In genomic region chr7:2451171-2452073, GRCh38 we compare ENCODE assay signal across 9 cellular contexts. TPM values are rescaled to one million over a fixed set of nuclear protein-coding genes. Genes with fewer than 3 reads are reported as not detected.
DNase-seq lines count a peak whose midpoint lies in the region; ATAC-seq and TF ChIP-seq lines count a peak whose summit lies in the region.
"Had no signal": no experiment of that assay in that cellular context is flagged by ENCODE, and none has a peak within 500 bp of the region (broad histone marks: within the 10 kb centered on the region; RNA-seq: fewer than 3 reads in every experiment).

No MANE protein-coding gene starts in this region.

- POLR2A ChIA-PET in Panc1 (lab: Charles Lee), result no interaction called here
- POLR2A ChIA-PET in naive thymus-derived CD8-positive, alpha-beta T cell (lab: Charles Lee), result interaction anchor here (0.8 to 1.7 kb wide), 5 partner anchors 9 to 108 kb away, joined by 3 to 5 read pairs (median 3); no protein-coding TSS in a partner anchor

- peak overlapping the region; percentile 6 to 51 for H3K4me3 ChIP-seq in Panc1 (ENCODE audit: low read depth in 2 of 2, low read length in 2 of 2)

- ATAC-seq in GM19372 (IDR thresholded peaks at IDR 0.05; ENCODE audit: low read depth, unreplicated experiment) (peak; percentile 78), Panc1 (peak; percentile 98)
- peak; percentile 96 to 97 for ATAC-seq in activated T-cell treated with anti-CD3 and anti-CD28 coated beads, Interleukin-2, amount 50 U/mL, for 72 hours (replicated peaks in 1 of 2)
- peak; percentile 95 to 98 for ATAC-seq in naive thymus-derived CD8-positive, alpha-beta T cell
- peak; percentile 98 for ATAC-seq in stimulated activated memory B cell treated with anti-CD40 and anti-IgM and Interleukin-4, amounts not matched to agents 10 μg/mL and 1 μg/mL and 100 μg/mL, for 72 hours

- BruUV-seq in Panc1 (replicated peaks; lab: Mats Ljungman, UMichigan), result no TSS peak

- H3K9me3 ChIP-seq in Panc1 (ENCODE audit: control insufficient read depth, insufficient read depth, low read depth, low read length), result no peaks in the 10 kb centered on the region

- H3K27ac Mint-ChIP-seq in CD14-positive monocyte, result peak overlapping the region in 4 of 7 donors; percentile 31 to 74 (median 50)
- no peak overlapping the region for H3K27ac Mint-ChIP-seq in activated T-cell treated with anti-CD3 and anti-CD28 coated beads, Interleukin-2, amount 50 U/mL, for 72 hours
- H3K27ac Mint-ChIP-seq in naive thymus-derived CD8-positive, alpha-beta T cell, result no peak overlapping the region
- H3K27ac Mint-ChIP-seq in stimulated activated memory B cell treated with anti-CD40 and anti-IgM and Interleukin-4, amounts not matched to agents 10 μg/mL and 1 μg/mL and 100 μg/mL, for 72 hours, result peak overlapping the region; percentile 64

- peaks cover 0 to 4% of the 10 kb centered on the region in 2 donors for H3K36me3 Mint-ChIP-seq in CD14-positive monocyte
- no peaks in the 10 kb centered on the region for H3K36me3 Mint-ChIP-seq in activated T-cell treated with anti-CD3 and anti-CD28 coated beads, Interleukin-2, amount 50 U/mL, for 72 hours (ENCODE audit: insufficient read depth in 2 of 2)
- no peaks in the 10 kb centered on the region for H3K36me3 Mint-ChIP-seq in naive thymus-derived CD8-positive, alpha-beta T cell
- no peaks in the 10 kb centered on the region for H3K36me3 Mint-ChIP-seq in stimulated activated memory B cell treated with anti-CD40 and anti-IgM and Interleukin-4, amounts not matched to agents 10 μg/mL and 1 μg/mL and 100 μg/mL, for 72 hours

- in situ Hi-C loops in Panc1 (cut with HindIII; ENCODE audit: low pct_unique_long_range_greater_than_20kb, low sequenced_read_pairs), result no loop called here

- peak overlapping the region; percentile 60 for H3K27ac ChIP-seq in Panc1 (ENCODE audit: low read length)

- H3K9me3 Mint-ChIP-seq in CD14-positive monocyte, result peaks cover 0 to 8% (median 1%) of the 10 kb centered on the region in 7 donors
- H3K9me3 Mint-ChIP-seq in activated T-cell treated with anti-CD3 and anti-CD28 coated beads, Interleukin-2, amount 50 U/mL, for 72 hours, result no peaks in the 10 kb centered on the region
- peaks cover 0 to 7% (median 0%) of the 10 kb centered on the region in 9 donors for H3K9me3 Mint-ChIP-seq in naive thymus-derived CD8-positive, alpha-beta T cell
- no peaks in the 10 kb centered on the region for H3K9me3 Mint-ChIP-seq in stimulated activated memory B cell treated with anti-CD40 and anti-IgM and Interleukin-4, amounts not matched to agents 10 μg/mL and 1 μg/mL and 100 μg/mL, for 72 hours

- peak overlapping the region; percentile 76 to 92 for H3K4me3 Mint-ChIP-seq in CD14-positive monocyte
- peak overlapping the region; percentile 73 to 79 for H3K4me3 Mint-ChIP-seq in activated T-cell treated with anti-CD3 and anti-CD28 coated beads, Interleukin-2, amount 50 U/mL, for 72 hours
- peak overlapping the region; percentile 60 to 82 (median 66) for H3K4me3 Mint-ChIP-seq in naive thymus-derived CD8-positive, alpha-beta T cell
- H3K4me3 Mint-ChIP-seq in stimulated activated memory B cell treated with anti-CD40 and anti-IgM and Interleukin-4, amounts not matched to agents 10 μg/mL and 1 μg/mL and 100 μg/mL, for 72 hours, result peak overlapping the region; percentile 71

- peaks cover 11% of the 10 kb centered on the region for H3K4me1 Mint-ChIP-seq in CD14-positive monocyte
- peaks cover 9% of the 10 kb centered on the region for H3K4me1 Mint-ChIP-seq in activated T-cell treated with anti-CD3 and anti-CD28 coated beads, Interleukin-2, amount 50 U/mL, for 72 hours (ENCODE audit: low read depth)
- peaks cover 0 to 17% (median 7%) of the 10 kb centered on the region in 4 donors for H3K4me1 Mint-ChIP-seq in naive thymus-derived CD8-positive, alpha-beta T cell
- peaks cover 12% of the 10 kb centered on the region for H3K4me1 Mint-ChIP-seq in stimulated activated memory B cell treated with anti-CD40 and anti-IgM and Interleukin-4, amounts not matched to agents 10 μg/mL and 1 μg/mL and 100 μg/mL, for 72 hours

- CTCF ChIA-PET in Panc1 (lab: Charles Lee), result interaction anchor here (0.5 to 3.8 kb wide), 12 partner anchors 16 to 476 kb away, joined by 3 to 52 read pairs (median 4); no protein-coding TSS in a partner anchor

- peaks cover 18% of the 10 kb centered on the region for H3K4me1 ChIP-seq in Panc1 (ENCODE audit: control insufficient read depth, insufficient read depth, low read length)

- H3K27me3 ChIP-seq in Panc1 (ENCODE audit: control insufficient read depth, insufficient read depth, low read length), result no peaks in the 10 kb centered on the region

- intact Hi-C loops in CD14-positive monocyte (cut with micrococcal nuclease), result loop anchor here (5.0 kb wide), 1 partner anchor 231 kb away; no protein-coding TSS in a partner anchor
- intact Hi-C loops in Panc1 (cut with micrococcal nuclease; ENCODE audit: unreplicated experiment), result loop anchor here (10.0 kb wide), 1 partner anchor 233 kb away; the partner anchor contains the start of gene AMZ1

- TF ChIP-seq CTCF in CD14-positive monocyte (IDR thresholded peaks at IDR 0.05) (peak; percentile 91), Panc1 (IDR thresholded peaks at IDR 0.05) (peak; percentile 99)

- H3K27me3 Mint-ChIP-seq in CD14-positive monocyte (ENCODE audit: low read depth in 3 of 3), result peaks cover 2 to 6% (median 2%) of the 10 kb centered on the region in 3 donors
- no peaks in the 10 kb centered on the region for H3K27me3 Mint-ChIP-seq in activated T-cell treated with anti-CD3 and anti-CD28 coated beads, Interleukin-2, amount 50 U/mL, for 72 hours (ENCODE audit: low read depth)
- no peaks in the 10 kb centered on the region for H3K27me3 Mint-ChIP-seq in naive thymus-derived CD8-positive, alpha-beta T cell
- H3K27me3 Mint-ChIP-seq in stimulated activated memory B cell treated with anti-CD40 and anti-IgM and Interleukin-4, amounts not matched to agents 10 μg/mL and 1 μg/mL and 100 μg/mL, for 72 hours, result no peaks in the 10 kb centered on the region

- no peaks in the 10 kb centered on the region for H3K36me3 ChIP-seq in Panc1 (ENCODE audit: control insufficient read depth, insufficient read depth, low read length)

- DNase-seq in CD14-positive monocyte (ENCODE audit: low spot score), result peak; percentile 83
- DNase-seq in HT1080 (ENCODE audit: low read depth), result peak; percentile 73
- peak; percentile 12 for DNase-seq in Panc1 (ENCODE audit: low read depth, low spot score)
- peak; percentile 86 to 89 for DNase-seq in activated T-cell treated with anti-CD3 and anti-CD28 coated beads, Interleukin-2, amount 50 U/mL, for 72 hours
- peak; percentile 62 for DNase-seq in fibroblast of gingiva (ENCODE audit: low read depth)
- peak; percentile 52 to 84 (median 72) for DNase-seq in naive thymus-derived CD8-positive, alpha-beta T cell

RNA-seq across cellular contexts. Expression of gene GRIFIN, which starts 24.8 kb away (rescaled TPM):
- polyA plus RNA-seq in CD14-positive monocyte, result not detected
- total RNA-seq in HT1080 (2014; rRNA removed; shearing (Covaris generic)), result not detected in 2 replicates
- polyA plus RNA-seq in HT1080 (2015; cell fraction: cytosol; rRNA removed), result not detected in 2 replicates
- polyA plus RNA-seq in HT1080 (2015; cell fraction: nucleus; rRNA removed), result not detected in 2 replicates
- total RNA-seq in Panc1 (2021; ENCODE audit: unreplicated experiment), result not detected
- polyA plus RNA-seq in Panc1 (2012; ENCODE audit: insufficient read length), result not detected
- not detected for total RNA-seq in activated T-cell treated with anti-CD3 and anti-CD28 coated beads, Interleukin-2, amount 50 U/mL, for 72 hours
- not detected for total RNA-seq in naive thymus-derived CD8-positive, alpha-beta T cell
- not detected for polyA plus RNA-seq in naive thymus-derived CD8-positive, alpha-beta T cell
- total RNA-seq: T-helper 2 cell treated with Interferon-gamma antibody and Interleukin-4, amounts not matched to agents 100 ng/mL and 5 ng/mL, for 36 hours had no signal

RNA-seq across cellular contexts. Expression of gene CHST12, which starts 48.0 kb away (rescaled TPM):
- 1 to 10 TPM; 5.8 to 7.5 TPM for polyA plus RNA-seq in CD14-positive monocyte
- 13.4 and 17.7 TPM in 2 replicates for total RNA-seq in HT1080 (2014; rRNA removed; shearing (Covaris generic))
- 11.1 and 14.6 TPM in 2 replicates for polyA plus RNA-seq in HT1080 (2015; cell fraction: cytosol; rRNA removed)
- polyA plus RNA-seq in HT1080 (2015; cell fraction: nucleus; rRNA removed), result 8.3 and 8.6 TPM in 2 replicates
- total RNA-seq in Panc1 (2021; ENCODE audit: unreplicated experiment), result 48.3 TPM
- polyA plus RNA-seq in Panc1 (2012; ENCODE audit: insufficient read length), result 62.4 TPM
- 10 to 100 TPM in 1 of 2 donors, 1 to 10 TPM in 1; 5.1 to 10.6 TPM for total RNA-seq in activated T-cell treated with anti-CD3 and anti-CD28 coated beads, Interleukin-2, amount 50 U/mL, for 72 hours
- total RNA-seq in naive thymus-derived CD8-positive, alpha-beta T cell, result 10 to 100 TPM; 19.2 to 19.7 TPM
- 10 to 100 TPM in 2 of 3 donors, 1 to 10 TPM in 1; 8.9 to 21.7 (median 16.5) TPM for polyA plus RNA-seq in naive thymus-derived CD8-positive, alpha-beta T cell

Comparison
In these comparisons a context has a peak if more than half of its experiments do, and no peak if none do; other contexts are left out.
1. Peak in every context shown above with its lines: DNase-seq, ATAC-seq, H3K4me3 ChIP-seq and H3K27ac ChIP-seq.
2. DNase-seq: peak in every context shown above with its lines; median percentile 88 in activated T-cell treated with anti-CD3 and anti-CD28 coated beads, Interleukin-2, amount 50 U/mL, for 72 hours; 83 in CD14-positive monocyte; 73 in HT1080; 72 in naive thymus-derived CD8-positive, alpha-beta T cell; 62 in fibroblast of gingiva; 12 in Panc1.
3. H3K27ac Mint-ChIP-seq: peak in CD14-positive monocyte (4 of 7) and stimulated activated memory B cell treated with anti-CD40 and anti-IgM and Interleukin-4, amounts not matched to agents 10 μg/mL and 1 μg/mL and 100 μg/mL, for 72 hours (single experiment); none in activated T-cell treated with anti-CD3 and anti-CD28 coated beads, Interleukin-2, amount 50 U/mL, for 72 hours (single experiment) and naive thymus-derived CD8-positive, alpha-beta T cell (0 of 10).